ENCODE assay signal across 1 cellular context in the genomic region with DNA sequence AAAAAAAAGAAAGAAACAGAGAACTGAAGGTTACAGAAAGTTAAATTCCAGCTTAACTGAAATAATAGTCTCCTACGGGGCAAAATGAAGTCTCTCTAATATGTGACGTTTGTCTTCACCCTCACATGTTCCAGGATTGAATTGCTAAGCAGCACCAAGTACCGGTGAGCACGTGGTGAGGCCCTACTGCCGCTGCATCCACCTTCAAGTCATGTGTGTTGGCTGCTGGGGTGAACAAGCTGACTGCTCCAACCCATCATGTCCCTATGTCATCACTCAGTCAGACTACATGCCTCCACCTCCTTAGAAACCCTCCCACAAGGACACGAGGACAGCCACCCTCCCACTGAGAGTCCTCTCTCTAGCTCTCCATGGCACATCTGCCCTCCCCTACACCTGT.
TF ChIP-seq lines count a peak whose summit lies in the region.

No MANE protein-coding gene starts in this region.

TF ChIP-seq in GM23338, 12 proteins besides CTCF, POLR2A, EP300 and RAD21:
- TF ChIP-seq ZNF331 (CRISPR knock-in tag; IDR thresholded peaks at IDR 0.05; ENCODE audit: low read depth) (no peak), POLR2AphosphoS5 (IDR thresholded peaks at IDR 0.05; ENCODE audit: low read depth) (no peak), ZNF114 (CRISPR knock-in tag; IDR thresholded peaks at IDR 0.05) (no peak), NANOG (IDR thresholded peaks at IDR 0.05; ENCODE audit: borderline replicate concordance) (no peak), EZH2phosphoT487 (IDR thresholded peaks at IDR 0.05; ENCODE audit: unreplicated experiment) (no peak), EZH2 (IDR thresholded peaks at IDR 0.05; ENCODE audit: low read depth, unreplicated experiment) (no peak), JUNB (IDR thresholded peaks at IDR 0.05; ENCODE audit: unreplicated experiment) (no peak), CREB1 (CRISPR knock-in tag; IDR thresholded peaks at IDR 0.05; ENCODE audit: low read depth) (no peak), STAT1 (IDR thresholded peaks at IDR 0.05; ENCODE audit: unreplicated experiment) (no peak)
- TF ChIP-seq, protein P1, sequence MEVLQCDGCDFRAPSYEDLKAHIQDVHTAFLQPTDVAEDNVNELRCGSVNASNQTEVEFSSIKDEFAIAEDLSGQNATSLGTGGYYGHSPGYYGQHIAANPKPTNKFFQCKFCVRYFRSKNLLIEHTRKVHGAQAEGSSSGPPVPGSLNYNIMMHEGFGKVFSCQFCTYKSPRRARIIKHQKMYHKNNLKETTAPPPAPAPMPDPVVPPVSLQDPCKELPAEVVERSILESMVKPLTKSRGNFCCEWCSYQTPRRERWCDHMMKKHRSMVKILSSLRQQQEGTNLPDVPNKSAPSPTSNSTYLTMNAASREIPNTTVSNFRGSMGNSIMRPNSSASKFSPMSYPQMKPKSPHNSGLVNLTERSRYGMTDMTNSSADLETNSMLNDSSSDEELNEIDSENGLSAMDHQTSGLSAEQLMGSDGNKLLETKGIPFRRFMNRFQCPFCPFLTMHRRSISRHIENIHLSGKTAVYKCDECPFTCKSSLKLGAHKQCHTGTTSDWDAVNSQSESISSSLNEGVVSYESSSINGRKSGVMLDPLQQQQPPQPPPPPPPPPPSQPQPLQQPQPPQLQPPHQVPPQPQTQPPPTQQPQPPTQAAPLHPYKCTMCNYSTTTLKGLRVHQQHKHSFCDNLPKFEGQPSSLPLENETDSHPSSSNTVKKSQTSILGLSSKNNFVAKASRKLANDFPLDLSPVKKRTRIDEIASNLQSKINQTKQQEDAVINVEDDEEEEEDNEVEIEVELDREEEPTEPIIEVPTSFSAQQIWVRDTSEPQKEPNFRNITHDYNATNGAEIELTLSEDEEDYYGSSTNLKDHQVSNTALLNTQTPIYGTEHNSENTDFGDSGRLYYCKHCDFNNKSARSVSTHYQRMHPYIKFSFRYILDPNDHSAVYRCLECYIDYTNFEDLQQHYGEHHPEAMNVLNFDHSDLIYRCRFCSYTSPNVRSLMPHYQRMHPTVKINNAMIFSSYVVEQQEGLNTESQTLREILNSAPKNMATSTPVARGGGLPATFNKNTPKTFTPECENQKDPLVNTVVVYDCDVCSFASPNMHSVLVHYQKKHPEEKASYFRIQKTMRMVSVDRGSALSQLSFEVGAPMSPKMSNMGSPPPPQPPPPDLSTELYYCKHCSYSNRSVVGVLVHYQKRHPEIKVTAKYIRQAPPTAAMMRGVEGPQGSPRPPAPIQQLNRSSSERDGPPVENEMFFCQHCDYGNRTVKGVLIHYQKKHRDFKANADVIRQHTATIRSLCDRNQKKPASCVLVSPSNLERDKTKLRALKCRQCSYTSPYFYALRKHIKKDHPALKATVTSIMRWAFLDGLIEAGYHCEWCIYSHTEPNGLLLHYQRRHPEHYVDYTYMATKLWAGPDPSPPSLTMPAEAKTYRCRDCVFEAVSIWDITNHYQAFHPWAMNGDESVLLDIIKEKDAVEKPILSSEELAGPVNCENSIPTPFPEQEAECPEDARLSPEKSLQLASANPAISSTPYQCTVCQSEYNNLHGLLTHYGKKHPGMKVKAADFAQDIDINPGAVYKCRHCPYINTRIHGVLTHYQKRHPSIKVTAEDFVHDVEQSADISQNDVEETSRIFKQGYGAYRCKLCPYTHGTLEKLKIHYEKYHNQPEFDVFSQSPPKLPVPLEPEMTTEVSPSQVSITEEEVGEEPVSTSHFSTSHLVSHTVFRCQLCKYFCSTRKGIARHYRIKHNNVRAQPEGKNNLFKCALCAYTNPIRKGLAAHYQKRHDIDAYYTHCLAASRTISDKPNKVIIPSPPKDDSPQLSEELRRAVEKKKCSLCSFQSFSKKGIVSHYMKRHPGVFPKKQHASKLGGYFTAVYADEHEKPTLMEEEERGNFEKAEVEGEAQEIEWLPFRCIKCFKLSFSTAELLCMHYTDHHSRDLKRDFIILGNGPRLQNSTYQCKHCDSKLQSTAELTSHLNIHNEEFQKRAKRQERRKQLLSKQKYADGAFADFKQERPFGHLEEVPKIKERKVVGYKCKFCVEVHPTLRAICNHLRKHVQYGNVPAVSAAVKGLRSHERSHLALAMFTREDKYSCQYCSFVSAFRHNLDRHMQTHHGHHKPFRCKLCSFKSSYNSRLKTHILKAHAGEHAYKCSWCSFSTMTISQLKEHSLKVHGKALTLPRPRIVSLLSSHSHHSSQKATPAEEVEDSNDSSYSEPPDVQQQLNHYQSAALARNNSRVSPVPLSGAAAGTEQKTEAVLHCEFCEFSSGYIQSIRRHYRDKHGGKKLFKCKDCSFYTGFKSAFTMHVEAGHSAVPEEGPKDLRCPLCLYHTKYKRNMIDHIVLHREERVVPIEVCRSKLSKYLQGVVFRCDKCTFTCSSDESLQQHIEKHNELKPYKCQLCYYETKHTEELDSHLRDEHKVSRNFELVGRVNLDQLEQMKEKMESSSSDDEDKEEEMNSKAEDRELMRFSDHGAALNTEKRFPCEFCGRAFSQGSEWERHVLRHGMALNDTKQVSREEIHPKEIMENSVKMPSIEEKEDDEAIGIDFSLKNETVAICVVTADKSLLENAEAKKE (CRISPR knock-in tag; IDR thresholded peaks at IDR 0.05) = no peak
- TF ChIP-seq, protein P2, sequence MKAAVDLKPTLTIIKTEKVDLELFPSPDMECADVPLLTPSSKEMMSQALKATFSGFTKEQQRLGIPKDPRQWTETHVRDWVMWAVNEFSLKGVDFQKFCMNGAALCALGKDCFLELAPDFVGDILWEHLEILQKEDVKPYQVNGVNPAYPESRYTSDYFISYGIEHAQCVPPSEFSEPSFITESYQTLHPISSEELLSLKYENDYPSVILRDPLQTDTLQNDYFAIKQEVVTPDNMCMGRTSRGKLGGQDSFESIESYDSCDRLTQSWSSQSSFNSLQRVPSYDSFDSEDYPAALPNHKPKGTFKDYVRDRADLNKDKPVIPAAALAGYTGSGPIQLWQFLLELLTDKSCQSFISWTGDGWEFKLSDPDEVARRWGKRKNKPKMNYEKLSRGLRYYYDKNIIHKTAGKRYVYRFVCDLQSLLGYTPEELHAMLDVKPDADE (IDR thresholded peaks at IDR 0.05) = no peak
- TF ChIP-seq, protein P3, sequence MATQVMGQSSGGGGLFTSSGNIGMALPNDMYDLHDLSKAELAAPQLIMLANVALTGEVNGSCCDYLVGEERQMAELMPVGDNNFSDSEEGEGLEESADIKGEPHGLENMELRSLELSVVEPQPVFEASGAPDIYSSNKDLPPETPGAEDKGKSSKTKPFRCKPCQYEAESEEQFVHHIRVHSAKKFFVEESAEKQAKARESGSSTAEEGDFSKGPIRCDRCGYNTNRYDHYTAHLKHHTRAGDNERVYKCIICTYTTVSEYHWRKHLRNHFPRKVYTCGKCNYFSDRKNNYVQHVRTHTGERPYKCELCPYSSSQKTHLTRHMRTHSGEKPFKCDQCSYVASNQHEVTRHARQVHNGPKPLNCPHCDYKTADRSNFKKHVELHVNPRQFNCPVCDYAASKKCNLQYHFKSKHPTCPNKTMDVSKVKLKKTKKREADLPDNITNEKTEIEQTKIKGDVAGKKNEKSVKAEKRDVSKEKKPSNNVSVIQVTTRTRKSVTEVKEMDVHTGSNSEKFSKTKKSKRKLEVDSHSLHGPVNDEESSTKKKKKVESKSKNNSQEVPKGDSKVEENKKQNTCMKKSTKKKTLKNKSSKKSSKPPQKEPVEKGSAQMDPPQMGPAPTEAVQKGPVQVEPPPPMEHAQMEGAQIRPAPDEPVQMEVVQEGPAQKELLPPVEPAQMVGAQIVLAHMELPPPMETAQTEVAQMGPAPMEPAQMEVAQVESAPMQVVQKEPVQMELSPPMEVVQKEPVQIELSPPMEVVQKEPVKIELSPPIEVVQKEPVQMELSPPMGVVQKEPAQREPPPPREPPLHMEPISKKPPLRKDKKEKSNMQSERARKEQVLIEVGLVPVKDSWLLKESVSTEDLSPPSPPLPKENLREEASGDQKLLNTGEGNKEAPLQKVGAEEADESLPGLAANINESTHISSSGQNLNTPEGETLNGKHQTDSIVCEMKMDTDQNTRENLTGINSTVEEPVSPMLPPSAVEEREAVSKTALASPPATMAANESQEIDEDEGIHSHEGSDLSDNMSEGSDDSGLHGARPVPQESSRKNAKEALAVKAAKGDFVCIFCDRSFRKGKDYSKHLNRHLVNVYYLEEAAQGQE (IDR thresholded peaks at IDR 0.05; ENCODE audit: unreplicated experiment) = no peak
